ENCODE assay signal across 25 cellular contexts in genomic region chr14:64849940-64850339, GRCh38. TPM values are rescaled to one million over a fixed set of nuclear protein-coding genes. Genes with fewer than 3 reads are reported as not detected.
"Had no signal": no experiment of that assay in that cellular context is flagged by ENCODE, and none has a peak within 500 bp of the region (broad histone marks: within the 10 kb centered on the region; RNA-seq: fewer than 3 reads in every experiment).

No MANE protein-coding gene starts in this region.

- H3K4me1 ChIP-seq: adrenal gland, breast epithelium, gastroesophageal sphincter, sigmoid colon, stomach, testis had no signal

- H3K4me3 ChIP-seq: adrenal gland, breast epithelium, gastroesophageal sphincter, heart left ventricle, lung, sigmoid colon, stomach, testis had no signal

- H3K36me3 ChIP-seq: adrenal gland, breast epithelium, gastroesophageal sphincter, heart left ventricle, sigmoid colon, stomach had no signal

- H3K9me3 ChIP-seq: adrenal gland, breast epithelium, gastroesophageal sphincter, heart left ventricle, sigmoid colon, stomach, testis had no signal

- ATAC-seq: activated CD4-positive, alpha-beta T cell treated with anti-CD3 and anti-CD28 coated beads for 36 hours; activated naive CD4-positive, alpha-beta T cell treated with anti-CD3 and anti-CD28 coated beads, Interleukin-2, amount 50 U/mL, for 72 hours; esophagus mucosa; gastroesophageal sphincter; heart left ventricle; left lobe of liver; stimulated activated effector memory CD8-positive, alpha-beta T cell treated with anti-CD3 and anti-CD28 coated beads, Interleukin-12 subunit alpha, Interleukin-12 subunit beta, amount 100 ng/mL, for 72 hours; WTC11 had no signal

- H3K27ac ChIP-seq: adrenal gland, breast epithelium, gastroesophageal sphincter, heart left ventricle, parathyroid adenoma, sigmoid colon, stomach, testis had no signal

- H3K9ac ChIP-seq: parathyroid adenoma had no signal

- H3K27me3 ChIP-seq: breast epithelium, testis had no signal

- FAIRE-seq: astrocyte, kidney had no signal

- H2AFZ ChIP-seq: parathyroid adenoma had no signal

- DNase-seq: activated CD4-positive, alpha-beta memory T cell treated with anti-CD3 and anti-CD28 coated beads for 36 hours; activated CD4-positive, alpha-beta T cell treated with anti-CD3 and anti-CD28 coated beads for 36 hours; activated gamma-delta T cell treated with Interleukin-2 at 50 U/mL for 16 hours; activated T-cell treated with anti-CD3 and anti-CD28 coated beads for 4 hours; adrenal gland; cerebellar nuclear complex; cortex of kidney; effector CD4-positive, alpha-beta T cell; heart left ventricle; kidney; sigmoid colon; stimulated activated CD4-positive, alpha-beta T cell treated with anti-CD3 and anti-CD28 coated beads, Interleukin-4, amount 100 ng/mL, for 24 hours; stomach; testis had no signal

RNA-seq across cellular contexts. Expression of gene SPTB, which starts 29.8 kb away (rescaled TPM):
- total RNA-seq: activated T-helper 1 cell treated with anti-CD3 and anti-CD28 coated beads, Interleukin-12 subunit alpha, Interleukin-12 subunit beta, Interleukin-2, Interleukin-4 antibody, amounts not matched to agents 30 ng/mL and 10 ng/mL and 1 ng/mL, durations not matched to agents 14 hours and 24 hours and 36 hours had no signal
